ENCODE assay signal across 14 cellular contexts in genomic region chr12:91852646-91853045, GRCh38.
DNase-seq lines count a peak whose midpoint lies in the region; ATAC-seq and TF ChIP-seq lines count a peak whose summit lies in the region.
"Had no signal": no experiment of that assay in that cellular context is flagged by ENCODE, and none has a peak within 500 bp of the region (broad histone marks: within the 10 kb centered on the region; RNA-seq: fewer than 3 reads in every experiment).

No MANE protein-coding gene starts in this region.

- DNase-seq in DMS153 treated with DMSO at 0.1 percent for 48 hours (lab: John Stamatoyannopoulos, UW; ENCODE audit: unreplicated experiment) (peak; percentile 20), NCI-H2029 (lab: John Stamatoyannopoulos, UW) (peak; percentile 15), T-helper 17 cell (no peak), iris pigment epithelial cell (ENCODE audit: low read depth) (peak; percentile 8), WTC11 (ENCODE audit: low spot score) (no peak), AML-193 (lab: John Stamatoyannopoulos, UW) (no peak), medulla oblongata (ENCODE audit: extremely low spot score) (no peak)
- DNase-seq: activated CD4-positive, alpha-beta T cell treated with anti-CD3 and anti-CD28 coated beads for 48 hours; activated naive CD4-positive, alpha-beta T cell treated with Interleukin-2 at 50 U/mL for 16 hours; SJCRH30; stimulated activated CD4-positive, alpha-beta T cell treated with anti-CD3 and anti-CD28 coated beads, Interleukin-4, amount 100 ng/mL, for 4 hours; T-helper 9 cell; testis had no signal

- H3K27ac Mint-ChIP-seq in T-helper 17 cell (peak overlapping the region; percentile 6), WTC11 (no peak overlapping the region)

- ATAC-seq in T-helper 17 cell (no peak), WTC11 (no peak), HG02981 (IDR thresholded peaks at IDR 0.05; ENCODE audit: unreplicated experiment) (no peak)

- POLR2A ChIA-PET in WTC11 (lab: Charles Lee) = no interaction called here

- H3K4me1 Mint-ChIP-seq in T-helper 17 cell (peaks cover 14% of the 10 kb centered on the region), WTC11 (0 out of 2 replicates have a peak, but pooled peaks cover 3% of the 10 kb centered on the region)

- H3K4me3 Mint-ChIP-seq in T-helper 17 cell = no peak overlapping the region
- H3K4me3 Mint-ChIP-seq in WTC11 = no peak overlapping the region

- H3K36me3 Mint-ChIP-seq in T-helper 17 cell (ENCODE audit: low read depth) (peaks cover 3% of the 10 kb centered on the region), WTC11 (no peaks in the 10 kb centered on the region)

- no peaks in the 10 kb centered on the region for H3K9me3 Mint-ChIP-seq in WTC11

- CTCF ChIA-PET in WTC11 (lab: Charles Lee) = no interaction called here

- no peaks in the 10 kb centered on the region for H3K27me3 Mint-ChIP-seq in T-helper 17 cell
- no peaks in the 10 kb centered on the region for H3K27me3 Mint-ChIP-seq in WTC11 (ENCODE audit: low read depth)

- no peak for TF ChIP-seq CTCF in WTC11 (IDR thresholded peaks at IDR 0.05)

- H3K9me3 ChIP-seq in T-helper 17 cell (ENCODE audit: control insufficient read depth, low read length, poor library complexity, severe bottlenecking) = no peaks in the 10 kb centered on the region
- H3K9me3 ChIP-seq: SJCRH30, testis had no signal

TF ChIP-seq in WTC11, 78 proteins besides CTCF, POLR2A, EP300 and RAD21 (continues in another document):
- TF ChIP-seq ZNF423 (CRISPR knock-in tag; IDR thresholded peaks at IDR 0.05) (no peak), GABPB1 (CRISPR knock-in tag; IDR thresholded peaks at IDR 0.05) (no peak), ZNF263 (CRISPR knock-in tag; IDR thresholded peaks at IDR 0.05; ENCODE audit: low read depth) (no peak), TEAD1 (CRISPR knock-in tag; IDR thresholded peaks at IDR 0.05) (no peak), E2F1 (CRISPR knock-in tag; IDR thresholded peaks at IDR 0.05) (no peak), MYBL2 (CRISPR knock-in tag; IDR thresholded peaks at IDR 0.05) (no peak), ATF2 (CRISPR knock-in tag; IDR thresholded peaks at IDR 0.05; ENCODE audit: borderline replicate concordance, low read depth) (no peak), ATF3 (CRISPR knock-in tag; conservative IDR thresholded peaks at IDR 0.05) (no peak), USF1 (CRISPR knock-in tag; IDR thresholded peaks at IDR 0.05) (no peak), GRHL2 (CRISPR knock-in tag; IDR thresholded peaks at IDR 0.05; ENCODE audit: insufficient replicate concordance, severe bottlenecking) (no peak), ZNF425 (CRISPR knock-in tag; conservative IDR thresholded peaks at IDR 0.05) (no peak), RELA (CRISPR knock-in tag; IDR thresholded peaks at IDR 0.05; ENCODE audit: borderline replicate concordance) (no peak), SP1 (CRISPR knock-in tag; conservative IDR thresholded peaks at IDR 0.05) (no peak), ETV6 (CRISPR knock-in tag; IDR thresholded peaks at IDR 0.05) (no peak), ZNF416 (CRISPR knock-in tag; IDR thresholded peaks at IDR 0.05) (no peak), ZMAT4 (CRISPR knock-in tag; IDR thresholded peaks at IDR 0.05) (no peak), ARID4B (CRISPR knock-in tag; IDR thresholded peaks at IDR 0.05; ENCODE audit: borderline replicate concordance) (no peak), E2F4 (CRISPR knock-in tag; IDR thresholded peaks at IDR 0.05; ENCODE audit: borderline replicate concordance, low read depth) (no peak)

Comparison
In these comparisons a context has a peak if more than half of its experiments do, and no peak if none do; other contexts are left out.
1. DNase-seq: peak in DMS153 treated with DMSO at 0.1 percent for 48 hours (single experiment), NCI-H2029 (single experiment) and iris pigment epithelial cell (single experiment); none in T-helper 17 cell (0 of 3), WTC11 (single experiment), AML-193 (0 of 2) and medulla oblongata (single experiment).